ENCODE assay signal across 7 cellular contexts in the genomic region with DNA sequence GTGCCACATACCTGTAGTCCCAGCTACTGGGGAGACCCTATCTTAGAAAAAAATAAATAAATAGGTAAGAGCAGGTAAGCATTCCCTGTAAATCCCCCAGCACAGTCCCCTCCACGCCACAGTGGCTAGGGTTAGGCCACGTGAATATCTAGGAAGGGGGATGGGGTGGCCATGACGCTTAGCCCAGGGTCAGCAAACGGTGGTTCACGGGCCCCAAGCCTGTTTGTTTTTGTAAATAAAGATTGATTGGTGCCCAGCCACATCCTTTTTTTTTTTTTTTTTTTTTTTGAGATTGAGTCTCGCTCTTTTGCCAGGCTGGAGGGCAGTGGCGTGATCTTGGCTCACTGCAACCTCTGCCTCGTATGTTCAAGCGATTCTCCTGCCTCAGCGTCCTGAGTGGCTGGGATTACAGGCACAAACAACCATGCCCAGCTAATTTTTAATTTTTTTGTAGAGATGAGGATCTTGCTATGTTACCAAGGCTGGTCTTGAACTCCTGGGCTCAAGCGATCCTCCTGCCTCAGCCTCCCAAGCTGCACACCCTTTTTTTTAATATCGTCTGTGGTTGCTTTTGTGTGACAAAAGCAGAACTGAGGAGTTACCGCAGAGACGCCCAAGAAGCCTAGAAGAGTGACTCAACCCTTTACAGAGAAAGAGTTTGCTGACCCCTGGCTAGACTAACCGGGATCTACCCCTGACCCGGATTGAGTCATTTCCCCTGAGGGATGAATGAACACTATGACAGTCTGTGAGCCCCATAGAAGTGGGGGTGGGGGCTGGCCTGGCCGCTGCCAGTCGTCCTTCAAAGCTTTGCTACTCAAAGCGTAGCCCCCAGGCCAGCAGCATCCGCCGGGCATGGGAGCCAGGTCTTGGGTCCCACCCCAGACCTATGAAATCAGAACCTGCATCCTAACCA.
DNase-seq lines count a peak whose midpoint lies in the region; ATAC-seq, FAIRE-seq and TF ChIP-seq lines count a peak whose summit lies in the region.

No MANE protein-coding gene starts in this region.

- H3K36me3 ChIP-seq in MG63 (no peaks in the 10 kb centered on the region), astrocyte (ENCODE audit: insufficient read depth, low read length) (no peaks in the 10 kb centered on the region), kidney epithelial cell (ENCODE audit: control insufficient read depth, insufficient read depth, low read length) (no peaks in the 10 kb centered on the region)
- no peaks in the 10 kb centered on the region for H3K36me3 ChIP-seq in effector memory CD4-positive, alpha-beta T cell (ENCODE audit: control insufficient read depth, insufficient read depth, low read length)

- peaks cover 53% of the 10 kb centered on the region for H3K4me1 Mint-ChIP-seq in astrocyte (ENCODE audit: low read depth, unreplicated experiment)

- H3K9me3 Mint-ChIP-seq in astrocyte (ENCODE audit: unreplicated experiment) = peaks cover 7% of the 10 kb centered on the region

- TF ChIP-seq CTCF in GM13977 (IDR thresholded peaks at IDR 0.05; ENCODE audit: extremely low read depth, insufficient read depth, missing control alignments) = peak; percentile 35
- TF ChIP-seq CTCF in astrocyte (IDR thresholded peaks at IDR 0.05; ENCODE audit: insufficient read depth, low read depth, low read length) = peak; percentile 10
- TF ChIP-seq CTCF in kidney epithelial cell (IDR thresholded peaks at IDR 0.05; ENCODE audit: insufficient read depth, low read length, poor library complexity, severe bottlenecking) = peak; percentile 42

- H3K4me3 ChIP-seq in MG63 (no peak overlapping the region), astrocyte (ENCODE audit: insufficient read depth, low read depth, low read length) (peak overlapping the region; percentile 4), kidney epithelial cell (ENCODE audit: low read depth, low read length) (no peak overlapping the region)
- H3K4me3 ChIP-seq in effector memory CD4-positive, alpha-beta T cell (ENCODE audit: insufficient read depth, low read depth, low read length, poor library complexity, severe bottlenecking) = no peak overlapping the region

- no peaks in the 10 kb centered on the region for H3K79me2 ChIP-seq in astrocyte (ENCODE audit: insufficient read depth, low read length)

- DNase-seq in GM13977 (ENCODE audit: low spot score) = peak; percentile 84
- peak; percentile 80 for DNase-seq in MG63
- DNase-seq in astrocyte (ENCODE audit: low read depth) = peak; percentile 94
- no peak for DNase-seq in kidney epithelial cell (ENCODE audit: low read depth)
- DNase-seq in stromal cell of bone marrow (ENCODE audit: low read depth) = peak; percentile 85
- no peak for DNase-seq in effector memory CD4-positive, alpha-beta T cell

- H2AFZ ChIP-seq in astrocyte (ENCODE audit: low read depth, low read length) = peak overlapping the region; percentile 43

- no peaks in the 10 kb centered on the region for H3K27me3 Mint-ChIP-seq in astrocyte (ENCODE audit: low read depth, unreplicated experiment)

- H3K9ac ChIP-seq in astrocyte (ENCODE audit: low read length) = peak overlapping the region; percentile 83

- H3K27ac Mint-ChIP-seq in astrocyte (ENCODE audit: unreplicated experiment) = peak overlapping the region; percentile 94

- in situ Hi-C loops in GM13977 (cut with MboI; ENCODE audit: low pct_unique_long_range_greater_than_20kb, low sequenced_read_pairs, unreplicated experiment) = no loop called here

- H3K9me3 ChIP-seq in MG63 = no peaks in the 10 kb centered on the region
- H3K9me3 ChIP-seq in astrocyte (ENCODE audit: insufficient read depth, low read depth, low read length) = no peaks in the 10 kb centered on the region
- no peaks in the 10 kb centered on the region for H3K9me3 ChIP-seq in effector memory CD4-positive, alpha-beta T cell (ENCODE audit: control insufficient read depth, low read length)

- FAIRE-seq in astrocyte (lab: Jason Lieb, UNC) = peak; percentile 84

- H3K4me1 ChIP-seq in astrocyte (ENCODE audit: insufficient read depth, low read length) = peaks cover 65% of the 10 kb centered on the region
- H3K4me1 ChIP-seq in effector memory CD4-positive, alpha-beta T cell (ENCODE audit: control insufficient read depth, insufficient read depth, low read length, poor library complexity, severe bottlenecking) = no peaks in the 10 kb centered on the region

- H3K27me3 ChIP-seq in MG63 = no peaks in the 10 kb centered on the region
- H3K27me3 ChIP-seq in astrocyte (ENCODE audit: insufficient read depth, low read length) = no peaks in the 10 kb centered on the region
- H3K27me3 ChIP-seq in kidney epithelial cell (ENCODE audit: control insufficient read depth, insufficient read depth, low read length) = no peaks in the 10 kb centered on the region
- no peaks in the 10 kb centered on the region for H3K27me3 ChIP-seq in effector memory CD4-positive, alpha-beta T cell (replicated peaks; ENCODE audit: control insufficient read depth, insufficient read depth, low read length, poor library complexity, severe bottlenecking)

- H4K20me1 ChIP-seq in astrocyte (ENCODE audit: insufficient read depth, low read length) = no peaks in the 10 kb centered on the region

- H3K4me3 Mint-ChIP-seq in astrocyte (ENCODE audit: unreplicated experiment) = peak overlapping the region; percentile 56

- peak overlapping the region; percentile 77 for H3K4me2 ChIP-seq in astrocyte (ENCODE audit: low read length)

- no peak for ATAC-seq in HG02588 (IDR thresholded peaks at IDR 0.05; ENCODE audit: unreplicated experiment)

- peaks cover 6% of the 10 kb centered on the region for H3K36me3 Mint-ChIP-seq in astrocyte (ENCODE audit: low read depth, unreplicated experiment)

- peak overlapping the region; percentile 95 for H3K27ac ChIP-seq in astrocyte (ENCODE audit: low read depth, low read length)
- no peak overlapping the region for H3K27ac ChIP-seq in effector memory CD4-positive, alpha-beta T cell (ENCODE audit: insufficient read depth, low read length, poor library complexity, severe bottlenecking)

Comparison
In these comparisons a context has a peak if more than half of its experiments do, and no peak if none do; other contexts are left out.
1. DNase-seq: peak in GM13977 (single experiment), MG63 (single experiment), astrocyte (single experiment) and stromal cell of bone marrow (single experiment); none in kidney epithelial cell (single experiment) and effector memory CD4-positive, alpha-beta T cell (0 of 3).
2. Peak in every context shown above with its lines, with median percentiles within 50 percentile points of each other: CTCF ChIP-seq.